In the genomic region with DNA sequence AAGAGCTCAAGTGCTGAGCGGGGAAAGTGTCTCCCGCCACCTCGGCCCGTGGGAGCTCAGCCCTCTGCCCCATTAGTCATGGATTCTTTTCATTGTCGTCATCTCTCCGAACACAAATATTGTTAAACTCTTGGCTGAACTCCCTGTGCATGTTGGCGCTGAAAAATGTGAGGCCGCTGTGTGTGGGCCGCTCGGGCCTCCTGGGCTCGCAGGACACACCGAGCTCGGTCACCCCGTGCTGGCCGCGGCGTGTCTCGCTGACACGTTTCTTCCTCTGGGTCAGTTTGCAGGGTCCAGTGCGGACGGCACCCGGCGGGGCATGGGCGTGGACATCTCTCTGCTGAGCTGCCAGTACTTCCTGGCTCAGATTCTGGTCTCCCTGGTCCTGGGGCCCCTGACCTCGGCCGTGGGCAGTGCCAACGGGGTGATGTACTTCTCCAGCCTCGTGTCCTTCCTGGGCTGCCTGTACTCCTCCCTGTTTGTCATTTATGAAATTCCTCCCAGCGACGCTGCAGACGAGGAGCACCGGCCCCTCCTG, we compare ENCODE assay signal across 8 cellular contexts. TPM values are rescaled to one million over a fixed set of nuclear protein-coding genes. Genes with fewer than 3 reads are reported as not detected.
DNase-seq lines count a peak whose midpoint lies in the region; ATAC-seq, FAIRE-seq and TF ChIP-seq lines count a peak whose summit lies in the region.

No MANE protein-coding gene starts in this region.

- no peak overlapping the region; the same call in 1 of the 2 replicates for H2AFZ ChIP-seq in SK-N-SH (ENCODE audit: low read depth)

- no peaks in the 10 kb centered on the region for H3K79me2 ChIP-seq in SK-N-SH (ENCODE audit: insufficient read depth)

- H3K9me3 ChIP-seq in SK-N-SH (no peaks in the 10 kb centered on the region), pancreas (no peaks in the 10 kb centered on the region)

- H3K27me3 ChIP-seq in SK-N-SH (ENCODE audit: insufficient read depth) (no peaks in the 10 kb centered on the region), pancreas (no peaks in the 10 kb centered on the region)

- POLR2A ChIA-PET in SK-N-SH (lab: Yijun Ruan, JAX), result no interaction called here

- DNase-seq in AG20443 (ENCODE audit: low spot score), result peak; percentile 92
- DNase-seq in SK-N-SH, result no peak
- peak; percentile 78 for DNase-seq in fibroblast of the conjunctiva (ENCODE audit: low read depth)
- DNase-seq in pancreas, result peak in 3 of 6 donors; percentile 46 to 73 (median 65)
- DNase-seq in stimulated activated CD4-positive, alpha-beta T cell treated with anti-CD3 and anti-CD28 coated beads, Interleukin-15, amount 100 ng/mL, for 24 hours, result no peak
- no peak for DNase-seq in GDM1 (lab: John Stamatoyannopoulos, UW)

- peak overlapping the region in 1 of 2 experiments; percentile 84; a peak in 2 of 4 replicates for H3K27ac ChIP-seq in SK-N-SH (ENCODE audit: low read depth in 2 of 2, low read length in 1 of 2)
- peak overlapping the region in 3 of 4 donors; percentile 54 to 76 (median 72) for H3K27ac ChIP-seq in pancreas

- intact Hi-C loops in pancreas (cut with DNase I), result loop anchor here in 1 of 3 donors (10.0 kb wide), 1 partner anchor 669 kb away; no protein-coding TSS in a partner anchor

- TF ChIP-seq CTCF in SK-N-SH (IDR thresholded peaks at IDR 0.05) (no peak), pancreas (IDR thresholded peaks at IDR 0.05) (no peak)

- TF ChIP-seq EP300 in SK-N-SH (IDR thresholded peaks at IDR 0.05; ENCODE audit: borderline replicate concordance in 1 of 2, low read depth in 1 of 2, low read length in 1 of 2), result peak in 1 of 2 experiments; percentile 26; a peak in 1 of 4 replicates

- CTCF ChIA-PET in SK-N-SH (lab: Yijun Ruan, JAX), result interaction anchor here (1.0 to 1.1 kb wide), 3 partner anchors 25 to 363 kb away, joined by 3 to 4 read pairs (median 3); partner anchors contain the start of gene SLC45A1

- FAIRE-seq in pancreas (lab: Jason Lieb, UNC), result no peak

- H3K4me3 ChIP-seq in SK-N-SH (ENCODE audit: low read depth in 2 of 2, low read length in 1 of 2) (no peak overlapping the region), pancreas (no peak overlapping the region)

- no peaks in the 10 kb centered on the region for H3K36me3 ChIP-seq in SK-N-SH (replicated peaks in 1 of 2; ENCODE audit: control insufficient read depth in 1 of 2, insufficient read depth in 2 of 2, low read length in 1 of 2)
- H3K36me3 ChIP-seq in pancreas, result no peaks in the 10 kb centered on the region

- ATAC-seq in pancreas, result peak; percentile 42 to 86 (median 74)
- ATAC-seq in GM21526 (IDR thresholded peaks at IDR 0.05; ENCODE audit: low FRiP score, unreplicated experiment), result no peak
- no peak for ATAC-seq in GM19463 (IDR thresholded peaks at IDR 0.05; ENCODE audit: unreplicated experiment)

- H3K9ac ChIP-seq in SK-N-SH, result peak overlapping the region; percentile 52; the same call in 1 of the 2 replicates

- TF ChIP-seq RAD21 in SK-N-SH (IDR thresholded peaks at IDR 0.05; ENCODE audit: low read length), result no peak

- H3K9me2 ChIP-seq in SK-N-SH, result no peaks in the 10 kb centered on the region

- H3K4me1 ChIP-seq in SK-N-SH (ENCODE audit: control insufficient read depth in 1 of 2, insufficient read depth in 2 of 2, low read depth in 1 of 2, low read length in 1 of 2), result peaks cover 5 to 6% of the 10 kb centered on the region in 2 experiments; a peak in 2 of 4 replicates
- no peaks in the 10 kb centered on the region for H3K4me1 ChIP-seq in pancreas

- H4K20me1 ChIP-seq in SK-N-SH (ENCODE audit: insufficient read depth), result no peaks in the 10 kb centered on the region

- peak overlapping the region; percentile 36; the same call in 1 of the 2 replicates for H3K4me2 ChIP-seq in SK-N-SH

- 49% methylated on average over 10 of the region's 32 CpGs for WGBS in SK-N-SH (ENCODE audit: low lambda C conversion rate)
- 39 to 41% methylated on average over 31 to 32 of the region's 32 CpGs for WGBS in pancreas, 2 donors

- H3F3A ChIP-seq in SK-N-SH (replicated peaks; ENCODE audit: insufficient read depth), result no peaks in the 10 kb centered on the region

TF ChIP-seq in SK-N-SH, 30 proteins besides CTCF, POLR2A, EP300 and RAD21:
- peak; percentile 80 for TF ChIP-seq FOSL2 (IDR thresholded peaks at IDR 0.05; ENCODE audit: borderline replicate concordance, low read depth)
- TF ChIP-seq JUND (IDR thresholded peaks at IDR 0.05), result peak; percentile 69
- TF ChIP-seq NFIC (IDR thresholded peaks at IDR 0.05; ENCODE audit: borderline replicate concordance), result peak; percentile 85
- TF ChIP-seq ELF1 (IDR thresholded peaks at IDR 0.05), result no peak
- TF ChIP-seq MAX (IDR thresholded peaks at IDR 0.05; ENCODE audit: low read depth), result peak; percentile 54
- TF ChIP-seq TEAD4 (IDR thresholded peaks at IDR 0.05; ENCODE audit: borderline replicate concordance, insufficient read depth), result peak; percentile 58; the same call in 1 of the 2 replicates
- TF ChIP-seq, protein P1, sequence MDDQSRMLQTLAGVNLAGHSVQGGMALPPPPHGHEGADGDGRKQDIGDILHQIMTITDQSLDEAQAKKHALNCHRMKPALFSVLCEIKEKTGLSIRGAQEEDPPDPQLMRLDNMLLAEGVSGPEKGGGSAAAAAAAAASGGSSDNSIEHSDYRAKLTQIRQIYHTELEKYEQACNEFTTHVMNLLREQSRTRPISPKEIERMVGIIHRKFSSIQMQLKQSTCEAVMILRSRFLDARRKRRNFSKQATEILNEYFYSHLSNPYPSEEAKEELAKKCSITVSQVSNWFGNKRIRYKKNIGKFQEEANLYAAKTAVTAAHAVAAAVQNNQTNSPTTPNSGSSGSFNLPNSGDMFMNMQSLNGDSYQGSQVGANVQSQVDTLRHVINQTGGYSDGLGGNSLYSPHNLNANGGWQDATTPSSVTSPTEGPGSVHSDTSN (IDR thresholded peaks at IDR 0.05), result 0 out of 2 replicates have a peak, but pooled peaks have one; percentile 27
- TF ChIP-seq TCF12 (IDR thresholded peaks at IDR 0.05), result 0 out of 2 replicates have a peak, but pooled peaks have one; percentile 19
- TF ChIP-seq RXRA (IDR thresholded peaks at IDR 0.05; ENCODE audit: borderline replicate concordance, low read depth), result peak; percentile 56; the same call in 1 of the 2 replicates
- TF ChIP-seq ZBTB33 (IDR thresholded peaks at IDR 0.05; ENCODE audit: borderline replicate concordance, low read depth), result no peak
TF ChIP-seq in SK-N-SH: peak in this region for 8.

RNA-seq across cellular contexts. Expression of gene SLC45A1, which starts 25.6 kb away (rescaled TPM):
- polyA plus RNA-seq in SK-N-SH (2012; rRNA removed) (1.4 and 2.5 TPM in 2 replicates), pancreas (1 to 10 TPM; 1.4 to 1.8 TPM)
- polyA plus RNA-seq in SK-N-SH (2012; cell fraction: cytosol; rRNA removed), result 1.1 and 2.0 TPM in 2 replicates
- 4.1 and 4.3 TPM in 2 replicates for polyA plus RNA-seq in SK-N-SH (2012; cell fraction: nucleus; rRNA removed)
- under 1 TPM; 0.16 to 0.75 (median 0.41) TPM for total RNA-seq in pancreas

Comparison
In these comparisons a context has a peak if more than half of its experiments do, and no peak if none do; other contexts are left out.
1. DNase-seq: peak in AG20443 (single experiment) and fibroblast of the conjunctiva (single experiment); none in SK-N-SH (single experiment), stimulated activated CD4-positive, alpha-beta T cell treated with anti-CD3 and anti-CD28 coated beads, Interleukin-15, amount 100 ng/mL, for 24 hours (single experiment) and GDM1 (single experiment).
2. ATAC-seq: peak in pancreas (4 of 4); none in GM21526 (single experiment) and GM19463 (single experiment).